ENCODE assay signal across 1 cellular context in the genomic region with DNA sequence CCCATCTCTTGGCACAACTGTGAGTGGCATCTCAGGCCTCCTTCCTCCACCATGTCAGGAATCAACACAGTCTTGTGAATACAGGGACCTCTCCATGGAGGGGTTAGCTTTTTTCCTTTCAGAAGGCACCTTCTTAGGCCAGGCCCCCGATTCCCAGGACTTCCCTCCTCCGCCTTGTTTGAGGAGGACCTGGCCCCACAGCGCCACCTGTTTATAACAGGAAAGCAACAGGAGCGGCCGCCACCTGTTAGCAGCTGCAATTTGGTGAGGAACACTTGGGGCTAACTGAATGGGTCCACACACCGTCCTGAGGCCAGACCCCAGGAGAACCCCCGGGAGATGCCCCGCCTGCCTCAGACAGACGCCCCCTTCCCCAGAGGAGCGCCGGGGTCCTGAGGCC.
TF ChIP-seq lines count a peak whose summit lies in the region.

No MANE protein-coding gene starts in this region.

TF ChIP-seq in HCT116, 20 proteins besides CTCF, POLR2A, EP300 and RAD21 (continued from another document):
- TF ChIP-seq, protein P1, sequence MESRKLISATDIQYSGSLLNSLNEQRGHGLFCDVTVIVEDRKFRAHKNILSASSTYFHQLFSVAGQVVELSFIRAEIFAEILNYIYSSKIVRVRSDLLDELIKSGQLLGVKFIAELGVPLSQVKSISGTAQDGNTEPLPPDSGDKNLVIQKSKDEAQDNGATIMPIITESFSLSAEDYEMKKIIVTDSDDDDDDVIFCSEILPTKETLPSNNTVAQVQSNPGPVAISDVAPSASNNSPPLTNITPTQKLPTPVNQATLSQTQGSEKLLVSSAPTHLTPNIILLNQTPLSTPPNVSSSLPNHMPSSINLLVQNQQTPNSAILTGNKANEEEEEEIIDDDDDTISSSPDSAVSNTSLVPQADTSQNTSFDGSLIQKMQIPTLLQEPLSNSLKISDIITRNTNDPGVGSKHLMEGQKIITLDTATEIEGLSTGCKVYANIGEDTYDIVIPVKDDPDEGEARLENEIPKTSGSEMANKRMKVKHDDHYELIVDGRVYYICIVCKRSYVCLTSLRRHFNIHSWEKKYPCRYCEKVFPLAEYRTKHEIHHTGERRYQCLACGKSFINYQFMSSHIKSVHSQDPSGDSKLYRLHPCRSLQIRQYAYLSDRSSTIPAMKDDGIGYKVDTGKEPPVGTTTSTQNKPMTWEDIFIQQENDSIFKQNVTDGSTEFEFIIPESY (IDR thresholded peaks at IDR 0.05; ENCODE audit: extremely low read depth, insufficient replicate concordance, low read length) = no peak
- TF ChIP-seq SP1 (IDR thresholded peaks at IDR 0.05; ENCODE audit: low read depth) (no peak), ZFX (IDR thresholded peaks at IDR 0.05) (no peak), SRF (IDR thresholded peaks at IDR 0.05; ENCODE audit: low read depth) (no peak)
- TF ChIP-seq, protein P2, sequence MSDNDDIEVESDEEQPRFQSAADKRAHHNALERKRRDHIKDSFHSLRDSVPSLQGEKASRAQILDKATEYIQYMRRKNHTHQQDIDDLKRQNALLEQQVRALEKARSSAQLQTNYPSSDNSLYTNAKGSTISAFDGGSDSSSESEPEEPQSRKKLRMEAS (IDR thresholded peaks at IDR 0.05) = no peak
